In genomic region chr3:37993067-37993809, GRCh38 we compare ENCODE assay signal across 8 cellular contexts. TPM values are rescaled to one million over a fixed set of nuclear protein-coding genes. Genes with fewer than 3 reads are reported as not detected.
DNase-seq lines count a peak whose midpoint lies in the region; ATAC-seq and TF ChIP-seq lines count a peak whose summit lies in the region.

No MANE protein-coding gene starts in this region.

- peak overlapping the region; percentile 84 for H3K27ac ChIP-seq in CD4-positive, alpha-beta memory T cell (ENCODE audit: low read depth, low read length)
- H3K27ac ChIP-seq in OCI-LY1 (ENCODE audit: low read depth, low read length, poor library complexity, severe bottlenecking) = no peak overlapping the region
- peak overlapping the region; percentile 71 for H3K27ac ChIP-seq in neutrophil
- H3K27ac ChIP-seq in SJCRH30 = no peak overlapping the region

- peaks cover 41 to 64% (median 54%) of the 10 kb centered on the region in 4 donors for H3K4me1 Mint-ChIP-seq in CD4-positive, alpha-beta memory T cell
- peaks cover 30% of the 10 kb centered on the region for H3K4me1 Mint-ChIP-seq in endothelial cell (ENCODE audit: unreplicated experiment)

- peak overlapping the region; percentile 92 for H3K4me2 ChIP-seq in OCI-LY1 (ENCODE audit: low read length)

- TF ChIP-seq CTCF in OCI-LY1 (IDR thresholded peaks at IDR 0.05; ENCODE audit: low read length) = no peak
- no peak for TF ChIP-seq CTCF in endothelial cell (IDR thresholded peaks at IDR 0.05; ENCODE audit: unreplicated experiment)
- no peak for TF ChIP-seq CTCF in neutrophil (IDR thresholded peaks at IDR 0.05)

- peak overlapping the region; percentile 87 to 98 (median 97) for H3K27ac Mint-ChIP-seq in CD4-positive, alpha-beta memory T cell
- H3K27ac Mint-ChIP-seq in endothelial cell (ENCODE audit: unreplicated experiment) = peak overlapping the region; percentile 52

- no peak for ATAC-seq in GM21381 (IDR thresholded peaks at IDR 0.05; ENCODE audit: unreplicated experiment)
- ATAC-seq in HG02973 (IDR thresholded peaks at IDR 0.05; ENCODE audit: unreplicated experiment) = no peak
- ATAC-seq in HG03135 (IDR thresholded peaks at IDR 0.05; ENCODE audit: unreplicated experiment) = no peak

- H2AFZ ChIP-seq in OCI-LY1 (ENCODE audit: low read length) = 0 out of 2 replicates have a peak overlapping the region, but pooled peaks have one; percentile 3

- H3K27me3 ChIP-seq in CD4-positive, alpha-beta memory T cell (ENCODE audit: insufficient read depth, low read length) = no peaks in the 10 kb centered on the region
- H3K27me3 ChIP-seq in OCI-LY1 (ENCODE audit: insufficient read depth, low read length) (no peaks in the 10 kb centered on the region), neutrophil (no peaks in the 10 kb centered on the region), SJCRH30 (no peaks in the 10 kb centered on the region)

- no peaks in the 10 kb centered on the region for H3K27me3 Mint-ChIP-seq in CD4-positive, alpha-beta memory T cell
- peaks cover 18% of the 10 kb centered on the region for H3K27me3 Mint-ChIP-seq in endothelial cell (ENCODE audit: unreplicated experiment)

- H3K9me3 ChIP-seq in CD4-positive, alpha-beta memory T cell (ENCODE audit: control insufficient read depth in 1 of 2, low read length in 2 of 2) = no peaks in the 10 kb centered on the region
- H3K9me3 ChIP-seq in OCI-LY1 (ENCODE audit: low read length) (no peaks in the 10 kb centered on the region), neutrophil (no peaks in the 10 kb centered on the region), SJCRH30 (replicated peaks) (no peaks in the 10 kb centered on the region)

- H3K4me1 ChIP-seq in CD4-positive, alpha-beta memory T cell (ENCODE audit: insufficient read depth, low read length) = peaks cover 48% of the 10 kb centered on the region
- H3K4me1 ChIP-seq in OCI-LY1 (ENCODE audit: insufficient read depth, low read length, severe bottlenecking) (peaks cover 29% of the 10 kb centered on the region), neutrophil (ENCODE audit: control insufficient read depth in 1 of 2, insufficient read depth in 1 of 2, low read depth in 1 of 2, low read length in 1 of 2) (peaks cover 74 to 75% of the 10 kb centered on the region in 2 experiments), SJCRH30 (peaks cover 3% of the 10 kb centered on the region; the same call in 1 of the 2 replicates)

- no peaks in the 10 kb centered on the region for H3K9me3 Mint-ChIP-seq in CD4-positive, alpha-beta memory T cell
- no peaks in the 10 kb centered on the region for H3K9me3 Mint-ChIP-seq in endothelial cell (ENCODE audit: unreplicated experiment)

- POLR2A ChIA-PET in CD4-positive, alpha-beta memory T cell (lab: Charles Lee; ENCODE audit: partially characterized antibody) = no interaction called here

- H3K4me3 Mint-ChIP-seq in CD4-positive, alpha-beta memory T cell = peak overlapping the region; percentile 90 to 98 (median 97)
- H3K4me3 Mint-ChIP-seq in endothelial cell (ENCODE audit: unreplicated experiment) = peak overlapping the region; percentile 90

- peaks cover 17 to 25% of the 10 kb centered on the region in 2 donors for H3K36me3 Mint-ChIP-seq in CD4-positive, alpha-beta memory T cell
- H3K36me3 Mint-ChIP-seq in endothelial cell (ENCODE audit: low read depth, unreplicated experiment) = peaks cover 8% of the 10 kb centered on the region

- DNase-seq in CD4-positive, alpha-beta memory T cell = no peak
- no peak for DNase-seq in endothelial cell (ENCODE audit: low spot score)
- no peak for DNase-seq in SJCRH30

- no peaks in the 10 kb centered on the region for H3F3A ChIP-seq in OCI-LY1 (ENCODE audit: insufficient read depth, low read length)

- intact Hi-C loops in CD4-positive, alpha-beta memory T cell (cut with micrococcal nuclease) = no loop called here

- no peaks in the 10 kb centered on the region for H3K79me2 ChIP-seq in OCI-LY1 (ENCODE audit: insufficient read depth, low read length)

- peaks cover 3% of the 10 kb centered on the region for H3K36me3 ChIP-seq in CD4-positive, alpha-beta memory T cell (ENCODE audit: insufficient read depth, low read length)
- H3K36me3 ChIP-seq in OCI-LY1 (ENCODE audit: insufficient read depth, low read length) (peaks cover 7% of the 10 kb centered on the region; the same call in 1 of the 2 replicates), neutrophil (no peaks in the 10 kb centered on the region), SJCRH30 (no peaks in the 10 kb centered on the region)

- peak overlapping the region; percentile 81; the same call in 1 of the 2 replicates for H3K9ac ChIP-seq in OCI-LY1 (ENCODE audit: low read length)

- H4K20me1 ChIP-seq in OCI-LY1 (ENCODE audit: insufficient read depth, low read length) = no peaks in the 10 kb centered on the region

- peak overlapping the region; percentile 71 to 80 for H3K4me3 ChIP-seq in CD4-positive, alpha-beta memory T cell (ENCODE audit: low read length in 2 of 2)
- H3K4me3 ChIP-seq in OCI-LY1 (ENCODE audit: low read depth, low read length, poor library complexity, severe bottlenecking) (peak overlapping the region; percentile 71), neutrophil (ENCODE audit: low read depth in 1 of 2, low read length in 1 of 2) (peak overlapping the region; percentile 75), SJCRH30 (no peak overlapping the region)

- H3K9me2 ChIP-seq in OCI-LY1 (ENCODE audit: low read depth, low read length) = no peaks in the 10 kb centered on the region

- CTCF ChIA-PET in CD4-positive, alpha-beta memory T cell (lab: Charles Lee; ENCODE audit: partially characterized antibody) = interaction anchor here (1.2 to 1.9 kb wide), 3 partner anchors 11 to 18 kb away, joined by 3 to 5 read pairs (median 4); no protein-coding TSS in a partner anchor

RNA-seq across cellular contexts. Expression of gene VILL, which starts 2.7 kb away (rescaled TPM):
- 10 to 100 TPM; 41.7 to 43.4 TPM for total RNA-seq in CD4-positive, alpha-beta memory T cell
- polyA plus RNA-seq in CD4-positive, alpha-beta memory T cell = 10 to 100 TPM; 13.4 to 18.0 TPM
- total RNA-seq in endothelial cell (ENCODE audit: unreplicated experiment) = 13.7 TPM
- total RNA-seq in SJCRH30 (2014; rRNA removed; shearing (Covaris generic)) = 0.06 TPM in 1 of 2 replicates, not detected in the other

RNA-seq across cellular contexts. Expression of gene PLCD1, which starts 36.2 kb away (rescaled TPM):
- total RNA-seq in CD4-positive, alpha-beta memory T cell = 10 to 100 TPM; 81.2 to 93.9 TPM
- 10 to 100 TPM; 38.4 to 41.2 TPM for polyA plus RNA-seq in CD4-positive, alpha-beta memory T cell
- total RNA-seq in endothelial cell (ENCODE audit: unreplicated experiment) = 22.4 TPM
- 0.94 and 1.3 TPM in 2 replicates for total RNA-seq in SJCRH30 (2014; rRNA removed; shearing (Covaris generic))

RNA-seq across cellular contexts. Expression of gene DLEC1, which starts 45.8 kb away (rescaled TPM):
- 10 to 100 TPM; 13.2 to 15.1 TPM for total RNA-seq in CD4-positive, alpha-beta memory T cell
- 1 to 10 TPM in 1 of 2 donors, under 1 TPM in 1; 0.49 to 1.3 TPM for polyA plus RNA-seq in CD4-positive, alpha-beta memory T cell
- total RNA-seq in endothelial cell (ENCODE audit: unreplicated experiment) = 0.62 TPM
- total RNA-seq in SJCRH30 (2014; rRNA removed; shearing (Covaris generic)) = not detected in 2 replicates

Comparison
In these comparisons a context has a peak if more than half of its experiments do, and no peak if none do; other contexts are left out.
1. H3K27ac ChIP-seq: peak in CD4-positive, alpha-beta memory T cell (single experiment) and neutrophil (single experiment); none in OCI-LY1 (single experiment) and SJCRH30 (single experiment).
2. RNA of gene VILL, which starts 2.7 kb away (total RNA-seq): 41.7 to 43.4 TPM in CD4-positive, alpha-beta memory T cell and 13.7 TPM in endothelial cell (single experiment); 0.06 TPM in SJCRH30; every median in the first group is over 10 times any median in the second.
3. RNA of gene PLCD1, which starts 36.2 kb away (total RNA-seq): 81.2 to 93.9 TPM in CD4-positive, alpha-beta memory T cell and 22.4 TPM in endothelial cell (single experiment); 0.94 to 1.3 TPM in SJCRH30; every median in the first group is over 10 times any median in the second.